Comparison of ENCODE assay signal across 8 cellular contexts in genomic region chr7:116861717-116862116, GRCh38. TPM values are rescaled to one million over a fixed set of nuclear protein-coding genes. Genes with fewer than 3 reads are reported as not detected.
DNase-seq lines count a peak whose midpoint lies in the region; ATAC-seq and TF ChIP-seq lines count a peak whose summit lies in the region.

No MANE protein-coding gene starts in this region.

- CTCF ChIA-PET in activated CD8-positive, alpha-beta memory T cell treated with anti-CD3 and anti-CD28 coated beads, Interleukin-2, amount 10 ng/mL, durations not matched to agents 7 days and 5 days (lab: Charles Lee), result interaction anchor here (2.1 kb wide), 1 partner anchor 12 kb away, joined by 4 read pairs; no protein-coding TSS in a partner anchor

- peaks cover 15% of the 10 kb centered on the region for H3K27me3 Mint-ChIP-seq in activated CD8-positive, alpha-beta memory T cell treated with anti-CD3 and anti-CD28 coated beads, Interleukin-2, amount 10 ng/mL, durations not matched to agents 7 days and 5 days
- H3K27me3 Mint-ChIP-seq in T-helper 17 cell (peaks cover 16% of the 10 kb centered on the region), glutamatergic neuron (ENCODE audit: unreplicated experiment) (peaks cover 9% of the 10 kb centered on the region)
- H3K27me3 Mint-ChIP-seq in stimulated activated naive B cell treated with anti-CD40 and anti-IgM and Interleukin-4, amounts not matched to agents 10 μg/mL and 1 μg/mL and 100 μg/mL, for 72 hours, result peaks cover 12 to 27% of the 10 kb centered on the region in 2 donors

- peak overlapping the region; percentile 95 for H3K4me3 Mint-ChIP-seq in activated CD8-positive, alpha-beta memory T cell treated with anti-CD3 and anti-CD28 coated beads, Interleukin-2, amount 10 ng/mL, durations not matched to agents 7 days and 5 days
- H3K4me3 Mint-ChIP-seq in T-helper 17 cell (peak overlapping the region; percentile 99), glutamatergic neuron (ENCODE audit: unreplicated experiment) (peak overlapping the region; percentile 71)
- H3K4me3 Mint-ChIP-seq in stimulated activated naive B cell treated with anti-CD40 and anti-IgM and Interleukin-4, amounts not matched to agents 10 μg/mL and 1 μg/mL and 100 μg/mL, for 72 hours, result peak overlapping the region; percentile 92 to 99

- no peak for ATAC-seq in activated CD8-positive, alpha-beta memory T cell treated with anti-CD3 and anti-CD28 coated beads, Interleukin-2, amount 10 ng/mL, durations not matched to agents 7 days and 5 days
- ATAC-seq in T-helper 17 cell, result no peak
- ATAC-seq in stimulated activated naive B cell treated with anti-CD40 and anti-IgM and Interleukin-4, amounts not matched to agents 10 μg/mL and 1 μg/mL and 100 μg/mL, for 72 hours (replicated peaks), result no peak

- no peak for TF ChIP-seq CTCF in glutamatergic neuron (IDR thresholded peaks at IDR 0.05; ENCODE audit: partially characterized antibody, unreplicated experiment)
- no peak for TF ChIP-seq CTCF in colonic mucosa (IDR thresholded peaks at IDR 0.05)

- H3K9me3 ChIP-seq in T-helper 17 cell (ENCODE audit: control insufficient read depth, low read length, poor library complexity, severe bottlenecking) (no peaks in the 10 kb centered on the region), colonic mucosa (no peaks in the 10 kb centered on the region)

- peaks cover 3% of the 10 kb centered on the region for H3K36me3 Mint-ChIP-seq in activated CD8-positive, alpha-beta memory T cell treated with anti-CD3 and anti-CD28 coated beads, Interleukin-2, amount 10 ng/mL, durations not matched to agents 7 days and 5 days
- H3K36me3 Mint-ChIP-seq in T-helper 17 cell (ENCODE audit: low read depth) (no peaks in the 10 kb centered on the region), glutamatergic neuron (ENCODE audit: unreplicated experiment) (no peaks in the 10 kb centered on the region)
- H3K36me3 Mint-ChIP-seq in stimulated activated naive B cell treated with anti-CD40 and anti-IgM and Interleukin-4, amounts not matched to agents 10 μg/mL and 1 μg/mL and 100 μg/mL, for 72 hours, result peaks cover 3 to 4% of the 10 kb centered on the region in 2 donors

- no peaks in the 10 kb centered on the region for H3K9me3 Mint-ChIP-seq in activated CD8-positive, alpha-beta memory T cell treated with anti-CD3 and anti-CD28 coated beads, Interleukin-2, amount 10 ng/mL, durations not matched to agents 7 days and 5 days (ENCODE audit: low read depth)
- H3K9me3 Mint-ChIP-seq in glutamatergic neuron (ENCODE audit: unreplicated experiment), result peaks cover 16% of the 10 kb centered on the region
- H3K9me3 Mint-ChIP-seq in stimulated activated naive B cell treated with anti-CD40 and anti-IgM and Interleukin-4, amounts not matched to agents 10 μg/mL and 1 μg/mL and 100 μg/mL, for 72 hours, result no peaks in the 10 kb centered on the region

- peaks cover 26% of the 10 kb centered on the region for H3K4me1 Mint-ChIP-seq in activated CD8-positive, alpha-beta memory T cell treated with anti-CD3 and anti-CD28 coated beads, Interleukin-2, amount 10 ng/mL, durations not matched to agents 7 days and 5 days
- H3K4me1 Mint-ChIP-seq in T-helper 17 cell, result peaks cover 21% of the 10 kb centered on the region
- H3K4me1 Mint-ChIP-seq in glutamatergic neuron (ENCODE audit: low read depth, unreplicated experiment), result peaks cover 17% of the 10 kb centered on the region
- H3K4me1 Mint-ChIP-seq in stimulated activated naive B cell treated with anti-CD40 and anti-IgM and Interleukin-4, amounts not matched to agents 10 μg/mL and 1 μg/mL and 100 μg/mL, for 72 hours, result peaks cover 4 to 19% of the 10 kb centered on the region in 2 donors

- H3K9ac ChIP-seq in colonic mucosa (ENCODE audit: low read depth in 2 of 2, low read length in 2 of 2), result no peak overlapping the region

- no peaks in the 10 kb centered on the region for H3K4me1 ChIP-seq in colonic mucosa

- H3K27me3 ChIP-seq in colonic mucosa, result no peaks in the 10 kb centered on the region

- H3K36me3 ChIP-seq in colonic mucosa, result no peaks in the 10 kb centered on the region

- peak overlapping the region; percentile 81 for H3K27ac Mint-ChIP-seq in activated CD8-positive, alpha-beta memory T cell treated with anti-CD3 and anti-CD28 coated beads, Interleukin-2, amount 10 ng/mL, durations not matched to agents 7 days and 5 days
- H3K27ac Mint-ChIP-seq in T-helper 17 cell, result peak overlapping the region; percentile 97
- peak overlapping the region; percentile 95 for H3K27ac Mint-ChIP-seq in glutamatergic neuron (ENCODE audit: unreplicated experiment)
- H3K27ac Mint-ChIP-seq in stimulated activated naive B cell treated with anti-CD40 and anti-IgM and Interleukin-4, amounts not matched to agents 10 μg/mL and 1 μg/mL and 100 μg/mL, for 72 hours, result peak overlapping the region; percentile 77

- DNase-seq in activated CD8-positive, alpha-beta memory T cell treated with anti-CD3 and anti-CD28 coated beads, Interleukin-2, amount 10 ng/mL, durations not matched to agents 7 days and 5 days, result no peak
- no peak for DNase-seq in activated CD8-positive, alpha-beta memory T cell treated with anti-CD3 and anti-CD28 coated beads, Interleukin-2, amount 50 U/mL, for 48 hours
- DNase-seq in T-helper 17 cell (no peak), glutamatergic neuron (no peak), colonic mucosa (no peak), NCI-H2196 treated with DMSO at 0.1 percent for 48 hours (lab: John Stamatoyannopoulos, UW; ENCODE audit: unreplicated experiment) (no peak), NCI-H510A (lab: John Stamatoyannopoulos, UW) (no peak)
- no peak for DNase-seq in stimulated activated naive B cell treated with anti-CD40 and anti-IgM and Interleukin-4, amounts not matched to agents 10 μg/mL and 1 μg/mL and 100 μg/mL, for 72 hours

- no peak overlapping the region for H3K4me3 ChIP-seq in colonic mucosa

- no peak overlapping the region for H3K27ac ChIP-seq in colonic mucosa

- intact Hi-C loops in colonic mucosa (cut with DNase I), result loop anchor here (10.0 kb wide), 1 partner anchor 93 kb away; the partner anchor contains the start of gene ST7

RNA-seq across cellular contexts. Expression of gene CAPZA2, which starts 0.7 kb away (rescaled TPM):
- total RNA-seq in activated CD8-positive, alpha-beta memory T cell treated with anti-CD3 and anti-CD28 coated beads, Interleukin-2, amount 10 ng/mL, durations not matched to agents 7 days and 5 days, result 100 to 1,000 TPM in 1 of 2 experiments, 10 to 100 TPM in 1; 90.9 to 135 TPM
- total RNA-seq in T-helper 17 cell, result 100 to 1,000 TPM in 1 of 2 donors, 10 to 100 TPM in 1; 81.0 to 135 TPM
- total RNA-seq in glutamatergic neuron (ENCODE audit: unreplicated experiment), result 142 TPM
- total RNA-seq in colonic mucosa, result 100 to 1,000 TPM; 186 to 323 TPM
